1 cellular context compared by ENCODE assay signal in genomic region chr11:68042219-68043028, GRCh38.
TF ChIP-seq lines count a peak whose summit lies in the region.

No MANE protein-coding gene starts in this region.

TF ChIP-seq in GM12878, 131 proteins besides CTCF, POLR2A, EP300 and RAD21:
- TF ChIP-seq NR2F1 (conservative IDR thresholded peaks at IDR 0.05) (no peak), CHD1 (IDR thresholded peaks at IDR 0.05; ENCODE audit: low read depth, low read length) (no peak), CREM (IDR thresholded peaks at IDR 0.05; ENCODE audit: low read depth) (no peak), ZNF24 (IDR thresholded peaks at IDR 0.05) (no peak), CUX1 (IDR thresholded peaks at IDR 0.05; ENCODE audit: insufficient replicate concordance, low read depth, low read length) (no peak), RAD51 (IDR thresholded peaks at IDR 0.05) (no peak), PAX8 (IDR thresholded peaks at IDR 0.05) (no peak), ETV6 (conservative IDR thresholded peaks at IDR 0.05 in 1 of 2, IDR thresholded peaks at IDR 0.05 in 1 of 2; ENCODE audit: borderline replicate concordance in 1 of 2, low read depth in 1 of 2) (no peak), MYC (IDR thresholded peaks at IDR 0.05; ENCODE audit: insufficient read depth, insufficient read length, insufficient replicate concordance, low read length, severe bottlenecking) (no peak), ATF3 (IDR thresholded peaks at IDR 0.05; ENCODE audit: borderline replicate concordance, extremely low read depth, low read depth, low read length) (no peak), RCOR1 (conservative IDR thresholded peaks at IDR 0.05; ENCODE audit: low read depth, low read length) (no peak), FOXM1 (IDR thresholded peaks at IDR 0.05; ENCODE audit: low read depth, low read length) (no peak), RB1 (IDR thresholded peaks at IDR 0.05; ENCODE audit: borderline replicate concordance) (no peak), HCFC1 (IDR thresholded peaks at IDR 0.05; ENCODE audit: low read length) (no peak), ZNF217 (IDR thresholded peaks at IDR 0.05) (no peak), KLF5 (IDR thresholded peaks at IDR 0.05; ENCODE audit: partially characterized antibody) (no peak)
- TF ChIP-seq, protein P1, sequence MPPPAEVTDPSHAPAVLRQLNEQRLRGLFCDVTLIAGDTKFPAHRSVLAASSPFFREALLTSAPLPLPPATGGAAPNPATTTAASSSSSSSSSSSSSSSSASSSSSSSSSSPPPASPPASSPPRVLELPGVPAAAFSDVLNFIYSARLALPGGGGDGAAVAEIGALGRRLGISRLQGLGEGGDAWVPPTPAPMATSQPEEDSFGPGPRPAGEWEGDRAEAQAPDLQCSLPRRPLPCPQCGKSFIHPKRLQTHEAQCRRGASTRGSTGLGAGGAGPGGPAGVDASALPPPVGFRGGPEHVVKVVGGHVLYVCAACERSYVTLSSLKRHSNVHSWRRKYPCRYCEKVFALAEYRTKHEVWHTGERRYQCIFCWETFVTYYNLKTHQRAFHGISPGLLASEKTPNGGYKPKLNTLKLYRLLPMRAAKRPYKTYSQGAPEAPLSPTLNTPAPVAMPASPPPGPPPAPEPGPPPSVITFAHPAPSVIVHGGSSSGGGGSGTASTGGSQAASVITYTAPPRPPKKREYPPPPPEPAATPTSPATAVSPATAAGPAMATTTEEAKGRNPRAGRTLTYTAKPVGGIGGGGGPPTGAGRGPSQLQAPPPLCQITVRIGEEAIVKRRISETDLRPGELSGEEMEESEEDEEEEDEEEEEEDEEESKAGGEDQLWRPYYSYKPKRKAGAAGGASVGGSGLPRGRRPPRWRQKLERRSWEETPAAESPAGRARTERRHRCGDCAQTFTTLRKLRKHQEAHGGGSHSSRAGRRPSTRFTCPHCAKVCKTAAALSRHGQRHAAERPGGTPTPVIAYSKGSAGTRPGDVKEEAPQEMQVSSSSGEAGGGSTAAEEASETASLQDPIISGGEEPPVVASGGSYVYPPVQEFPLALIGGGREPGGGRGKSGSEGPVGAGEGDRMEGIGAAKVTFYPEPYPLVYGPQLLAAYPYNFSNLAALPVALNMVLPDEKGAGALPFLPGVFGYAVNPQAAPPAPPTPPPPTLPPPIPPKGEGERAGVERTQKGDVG (CRISPR knock-in tag; IDR thresholded peaks at IDR 0.05), result no peak
- TF ChIP-seq, protein P2, sequence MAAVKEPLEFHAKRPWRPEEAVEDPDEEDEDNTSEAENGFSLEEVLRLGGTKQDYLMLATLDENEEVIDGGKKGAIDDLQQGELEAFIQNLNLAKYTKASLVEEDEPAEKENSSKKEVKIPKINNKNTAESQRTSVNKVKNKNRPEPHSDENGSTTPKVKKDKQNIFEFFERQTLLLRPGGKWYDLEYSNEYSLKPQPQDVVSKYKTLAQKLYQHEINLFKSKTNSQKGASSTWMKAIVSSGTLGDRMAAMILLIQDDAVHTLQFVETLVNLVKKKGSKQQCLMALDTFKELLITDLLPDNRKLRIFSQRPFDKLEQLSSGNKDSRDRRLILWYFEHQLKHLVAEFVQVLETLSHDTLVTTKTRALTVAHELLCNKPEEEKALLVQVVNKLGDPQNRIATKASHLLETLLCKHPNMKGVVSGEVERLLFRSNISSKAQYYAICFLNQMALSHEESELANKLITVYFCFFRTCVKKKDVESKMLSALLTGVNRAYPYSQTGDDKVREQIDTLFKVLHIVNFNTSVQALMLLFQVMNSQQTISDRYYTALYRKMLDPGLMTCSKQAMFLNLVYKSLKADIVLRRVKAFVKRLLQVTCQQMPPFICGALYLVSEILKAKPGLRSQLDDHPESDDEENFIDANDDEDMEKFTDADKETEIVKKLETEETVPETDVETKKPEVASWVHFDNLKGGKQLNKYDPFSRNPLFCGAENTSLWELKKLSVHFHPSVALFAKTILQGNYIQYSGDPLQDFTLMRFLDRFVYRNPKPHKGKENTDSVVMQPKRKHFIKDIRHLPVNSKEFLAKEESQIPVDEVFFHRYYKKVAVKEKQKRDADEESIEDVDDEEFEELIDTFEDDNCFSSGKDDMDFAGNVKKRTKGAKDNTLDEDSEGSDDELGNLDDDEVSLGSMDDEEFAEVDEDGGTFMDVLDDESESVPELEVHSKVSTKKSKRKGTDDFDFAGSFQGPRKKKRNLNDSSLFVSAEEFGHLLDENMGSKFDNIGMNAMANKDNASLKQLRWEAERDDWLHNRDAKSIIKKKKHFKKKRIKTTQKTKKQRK (IDR thresholded peaks at IDR 0.05; ENCODE audit: low read depth, low read length), result no peak
